ENCODE assay signal across 9 cellular contexts in genomic region chr5:76547891-76548524, GRCh38.
DNase-seq lines count a peak whose midpoint lies in the region; ATAC-seq and TF ChIP-seq lines count a peak whose summit lies in the region.
"Had no signal": no experiment of that assay in that cellular context is flagged by ENCODE, and none has a peak within 500 bp of the region (broad histone marks: within the 10 kb centered on the region; RNA-seq: fewer than 3 reads in every experiment).

No MANE protein-coding gene starts in this region.

- no peaks in the 10 kb centered on the region for H3K36me3 ChIP-seq in transverse colon

- H3K27me3 ChIP-seq in transverse colon (no peaks in the 10 kb centered on the region), dorsolateral prefrontal cortex (peaks cover 0 to 3% (median 0%) of the 10 kb centered on the region in 45 donors)

- intact Hi-C loops in transverse colon (cut with DNase I; ENCODE audit: low total_unique reads) (no loop called here), dorsolateral prefrontal cortex (cut with DNase I) (no loop called here)

- H3K27ac Mint-ChIP-seq in activated naive CD4-positive, alpha-beta T cell treated with anti-CD3 and anti-CD28 coated beads, Interleukin-2, amount 50 U/mL, for 24 hours = peak overlapping the region; percentile 97
- H3K27ac Mint-ChIP-seq in central memory CD8-positive, alpha-beta T cell (ENCODE audit: low read depth) = peak overlapping the region; percentile 96

- H3K4me1 Mint-ChIP-seq in activated naive CD4-positive, alpha-beta T cell treated with anti-CD3 and anti-CD28 coated beads, Interleukin-2, amount 50 U/mL, for 24 hours = peaks cover 72% of the 10 kb centered on the region
- H3K4me1 Mint-ChIP-seq in central memory CD8-positive, alpha-beta T cell = peaks cover 64% of the 10 kb centered on the region

- H3K36me3 Mint-ChIP-seq in activated naive CD4-positive, alpha-beta T cell treated with anti-CD3 and anti-CD28 coated beads, Interleukin-2, amount 50 U/mL, for 24 hours = peaks cover 4% of the 10 kb centered on the region
- H3K36me3 Mint-ChIP-seq in central memory CD8-positive, alpha-beta T cell (ENCODE audit: insufficient read depth) = peaks cover 18% of the 10 kb centered on the region

- peaks cover 5 to 58% (median 29%) of the 10 kb centered on the region in 4 donors for H3K4me1 ChIP-seq in transverse colon

- peak overlapping the region; percentile 80 for H3K4me3 Mint-ChIP-seq in activated naive CD4-positive, alpha-beta T cell treated with anti-CD3 and anti-CD28 coated beads, Interleukin-2, amount 50 U/mL, for 24 hours
- peak overlapping the region; percentile 70 for H3K4me3 Mint-ChIP-seq in central memory CD8-positive, alpha-beta T cell

- H3K4me3 ChIP-seq in transverse colon (no peak overlapping the region), dorsolateral prefrontal cortex (peak overlapping the region in 1 of 59 donors; percentile 2)
- H3K4me3 ChIP-seq: coronary artery had no signal

- ATAC-seq in HG03108 (IDR thresholded peaks at IDR 0.05; ENCODE audit: unreplicated experiment) = peak; percentile 18
- ATAC-seq in central memory CD8-positive, alpha-beta T cell (replicated peaks; ENCODE audit: extremely low read depth, poor library complexity, severe bottlenecking) = peak; percentile 5

- no peaks in the 10 kb centered on the region for H3K27me3 Mint-ChIP-seq in activated naive CD4-positive, alpha-beta T cell treated with anti-CD3 and anti-CD28 coated beads, Interleukin-2, amount 50 U/mL, for 24 hours
- no peaks in the 10 kb centered on the region for H3K27me3 Mint-ChIP-seq in central memory CD8-positive, alpha-beta T cell

- no peak for TF ChIP-seq POLR2A in transverse colon (IDR thresholded peaks at IDR 0.05)

- H3K27ac ChIP-seq in transverse colon = peak overlapping the region; percentile 66 to 78 (median 72)
- H3K27ac ChIP-seq in dorsolateral prefrontal cortex = no peak overlapping the region

- no peaks in the 10 kb centered on the region for H3K9me3 Mint-ChIP-seq in activated naive CD4-positive, alpha-beta T cell treated with anti-CD3 and anti-CD28 coated beads, Interleukin-2, amount 50 U/mL, for 24 hours
- H3K9me3 Mint-ChIP-seq in central memory CD8-positive, alpha-beta T cell = no peaks in the 10 kb centered on the region

- no peaks in the 10 kb centered on the region for H3K9me3 ChIP-seq in transverse colon

- TF ChIP-seq EP300 in transverse colon (IDR thresholded peaks at IDR 0.05; ENCODE audit: low read depth) = no peak

- no peak for TF ChIP-seq CTCF in transverse colon (IDR thresholded peaks at IDR 0.05)
- TF ChIP-seq CTCF in dorsolateral prefrontal cortex (IDR thresholded peaks at IDR 0.05 in 54 of 56, conservative IDR thresholded peaks at IDR 0.05 in 2 of 56; ENCODE audit: low read depth in 1 of 56, partially characterized antibody in 56 of 56) = no peak

- 79 to 85% methylated on average over 2 to 3 of the region's 3 CpGs for WGBS in transverse colon (ENCODE audit: low coverage in 1 of 2), 2 donors

- no peak for DNase-seq in activated naive CD4-positive, alpha-beta T cell treated with Interleukin-2 at 50 U/mL for 16 hours
- DNase-seq in central memory CD8-positive, alpha-beta T cell (ENCODE audit: low spot score in 2 of 2) = no peak
- DNase-seq in transverse colon (no peak), dorsolateral prefrontal cortex (no peak), NCI-H146 (lab: John Stamatoyannopoulos, UW) (no peak), HPDE6-E6E7 (ENCODE audit: extremely low spot score) (no peak)

- in situ Hi-C loops in transverse colon (cut with MboI; ENCODE audit: low pct_ligation_motif_present in 1 of 4, low pct_unique_long_range_greater_than_20kb in 1 of 4, low sequenced_read_pairs in 3 of 4) = loop anchor here in 3 of 4 donors (10.0 to 25.0 kb wide), 2 partner anchors 136 to 143 kb away; partner anchors contain the start of gene IQGAP2 (in 3 of the 3)

Comparison
In these comparisons a context has a peak if more than half of its experiments do, and no peak if none do; other contexts are left out.
1. H3K27ac ChIP-seq: peak in transverse colon (4 of 4); none in dorsolateral prefrontal cortex (0 of 59).